ENCODE assay signal across 8 cellular contexts in the genomic region with DNA sequence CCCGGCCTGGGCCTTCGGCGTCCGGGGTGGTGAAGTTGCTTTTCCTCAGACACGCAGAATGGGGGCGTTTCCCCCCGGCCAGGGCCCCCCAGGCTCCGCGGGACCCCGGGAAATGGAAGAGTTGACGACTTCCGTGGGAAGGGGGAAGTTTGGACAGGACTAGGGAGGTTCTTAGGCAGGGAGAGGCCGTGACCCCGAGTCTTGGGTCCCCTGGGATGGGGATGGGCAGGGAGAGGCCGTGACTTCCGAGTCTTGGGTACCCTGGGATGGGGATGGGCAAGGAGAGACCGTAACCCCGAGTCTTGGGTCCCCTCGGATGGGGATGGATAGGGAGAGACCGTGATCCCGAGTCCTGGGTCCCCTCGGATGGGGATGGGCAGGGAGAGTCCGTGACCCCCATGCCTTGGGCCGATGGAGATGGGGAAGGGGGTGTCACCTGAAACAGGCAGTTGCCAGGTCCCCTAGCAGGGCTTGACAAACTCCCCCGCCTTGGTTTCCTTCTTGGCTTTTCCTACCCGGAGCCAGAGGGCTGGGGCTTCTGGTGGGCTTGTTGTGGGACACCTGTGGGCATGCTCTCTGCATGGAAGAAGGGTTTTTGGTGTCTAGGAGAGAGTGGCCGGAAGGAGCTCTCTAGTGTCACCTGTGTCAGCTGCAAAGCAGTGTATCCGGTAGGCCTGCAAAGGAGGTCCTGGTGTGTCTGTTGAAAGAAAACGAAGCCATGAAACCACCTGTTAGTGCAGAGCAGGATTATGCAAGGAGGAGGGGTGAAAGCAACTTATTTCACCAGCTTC. TPM values are rescaled to one million over a fixed set of nuclear protein-coding genes. Genes with fewer than 3 reads are reported as not detected.
DNase-seq lines count a peak whose midpoint lies in the region; ATAC-seq, FAIRE-seq and TF ChIP-seq lines count a peak whose summit lies in the region.

No MANE protein-coding gene starts in this region.

- peaks cover 7% of the 10 kb centered on the region for H3K79me1 ChIP-seq in H9 (ENCODE audit: insufficient read depth, low read depth, low read length, poor library complexity, severe bottlenecking)
- H3K79me1 ChIP-seq in mesendoderm (ENCODE audit: low read length): peaks cover 7% of the 10 kb centered on the region

- H3K27me3 ChIP-seq in H9 (ENCODE audit: insufficient read depth, low read length) (no peaks in the 10 kb centered on the region), mesendoderm (ENCODE audit: insufficient read depth, low read length, poor library complexity) (no peaks in the 10 kb centered on the region)

- H3K23ac ChIP-seq in H9 (ENCODE audit: insufficient read length, low read depth, low read length): no peak overlapping the region
- no peak overlapping the region for H3K23ac ChIP-seq in mesendoderm (ENCODE audit: low read length)

- no CpG with 5 or more reads among the region's 29 CpGs for WGBS in H9 (ENCODE audit: extremely low coverage, insufficient read length, low lambda C conversion rate)
- WGBS in mesendoderm (ENCODE audit: extremely low coverage, insufficient coverage, low lambda C conversion rate): no CpG with 5 or more reads among the region's 29 CpGs

- H3K79me2 ChIP-seq in H9 (ENCODE audit: insufficient read depth, low read length) (peaks cover 9% of the 10 kb centered on the region), mesendoderm (ENCODE audit: control insufficient read depth, insufficient read depth, low read length) (peaks cover 18% of the 10 kb centered on the region)

- no peaks in the 10 kb centered on the region for H3K4me1 ChIP-seq in H9 (ENCODE audit: insufficient read depth, low read length)
- H3K4me1 ChIP-seq in mesendoderm (ENCODE audit: control insufficient read depth, low read depth, low read length): no peaks in the 10 kb centered on the region

- no peak overlapping the region for H2BK20ac ChIP-seq in H9 (ENCODE audit: low read depth, low read length, poor library complexity, severe bottlenecking)

- no peak overlapping the region for H3K27ac ChIP-seq in H9 (ENCODE audit: insufficient read length, low read depth, low read length)
- peak overlapping the region; percentile 29 for H3K27ac ChIP-seq in cingulate gyrus (ENCODE audit: low read depth, low read length)
- no peak overlapping the region for H3K27ac ChIP-seq in mesendoderm (ENCODE audit: low read depth, low read length)

- H3K4ac ChIP-seq in H9 (ENCODE audit: low read depth, low read length) (no peak overlapping the region), mesendoderm (ENCODE audit: low read depth, low read length) (no peak overlapping the region)

- no peak overlapping the region for H2BK15ac ChIP-seq in H9 (ENCODE audit: low read depth, low read length)
- no peak overlapping the region for H2BK15ac ChIP-seq in mesendoderm (replicated peaks; ENCODE audit: low read depth)

- H3K27ac Mint-ChIP-seq in H9: peak overlapping the region in 2 of 3 experiments; percentile 75 to 95; a peak in 3 of 7 replicates

- H3K4me1 Mint-ChIP-seq in H9: peaks cover 14 to 15% of the 10 kb centered on the region in 2 experiments

- H3K4me2 ChIP-seq in H9 (ENCODE audit: insufficient read depth, insufficient read length, low read length) (peak overlapping the region; percentile 73), mesendoderm (ENCODE audit: low read length) (peak overlapping the region; percentile 63)

- H2BK12ac ChIP-seq in H9 (ENCODE audit: insufficient read length, low read depth, low read length): no peak overlapping the region

- peaks cover 16 to 40% (median 39%) of the 10 kb centered on the region in 3 experiments; a peak in 6 of 7 replicates for H3K36me3 Mint-ChIP-seq in H9 (ENCODE audit: insufficient read depth in 1 of 3, low read depth in 3 of 3)

- H2AK5ac ChIP-seq in H9 (ENCODE audit: insufficient read length, low read length) (no peak overlapping the region), mesendoderm (ENCODE audit: low read length) (no peak overlapping the region)

- H3K9ac ChIP-seq in H9 (ENCODE audit: extremely low read depth, insufficient read length, low read length) (peak overlapping the region; percentile 75), mesendoderm (ENCODE audit: low read length) (peak overlapping the region; percentile 82)

- no peak overlapping the region for H4K8ac ChIP-seq in H9 (replicated peaks; ENCODE audit: insufficient read length, low read depth, low read length)
- no peak overlapping the region for H4K8ac ChIP-seq in mesendoderm (ENCODE audit: low read depth, low read length)

- no peak overlapping the region for H2BK120ac ChIP-seq in H9 (ENCODE audit: low read depth, low read length, poor library complexity, severe bottlenecking)
- H2BK120ac ChIP-seq in mesendoderm (ENCODE audit: low read depth, low read length): no peak overlapping the region

- H3T11ph ChIP-seq in H9 (ENCODE audit: low read length): no peak overlapping the region

- no peak overlapping the region for H4K91ac ChIP-seq in H9 (ENCODE audit: insufficient read length, low read depth, low read length)

- ATAC-seq in activated CD4-positive, CD25-positive, alpha-beta regulatory T cell treated with anti-CD3 and anti-CD28 coated beads, Interleukin-2, amount 50 U/mL, for 24 hours: peak; percentile 79 to 83

- no peak overlapping the region for H3K56ac ChIP-seq in H9 (ENCODE audit: insufficient read length, low read depth, low read length)
- H3K56ac ChIP-seq in mesendoderm (ENCODE audit: low read length): peak overlapping the region; percentile 96

- H4K5ac ChIP-seq in H9 (ENCODE audit: insufficient read length, low read depth, low read length) (no peak overlapping the region), mesendoderm (ENCODE audit: low read length) (no peak overlapping the region)

- no peaks in the 10 kb centered on the region for H3K9me3 Mint-ChIP-seq in H9

- peaks cover 5% of the 10 kb centered on the region for H3K36me3 ChIP-seq in mesendoderm (ENCODE audit: control insufficient read depth, insufficient read depth, low read length)

- TF ChIP-seq CTCF in H9 (conservative IDR thresholded peaks at IDR 0.05): peak; percentile 25

- no peaks in the 10 kb centered on the region for H3K9me3 ChIP-seq in H9 (ENCODE audit: control insufficient read depth, low read depth, low read length)

- TF ChIP-seq POLR2A in GM12892 (IDR thresholded peaks at IDR 0.05; ENCODE audit: low read depth, low read length): peak; percentile 24; the same call in 1 of the 2 replicates

- peaks cover 7% of the 10 kb centered on the region for H3K23me2 ChIP-seq in H9 (ENCODE audit: insufficient read length, low read depth, low read length, poor library complexity, severe bottlenecking)

- no peaks in the 10 kb centered on the region for H4K20me1 ChIP-seq in H9 (ENCODE audit: control insufficient read depth, insufficient read depth, insufficient read length)

- H3K18ac ChIP-seq in H9 (ENCODE audit: insufficient read length, low read depth, low read length) (no peak overlapping the region), mesendoderm (ENCODE audit: low read length) (peak overlapping the region; percentile 46)

- FAIRE-seq in GM12892 (lab: Jason Lieb, UNC): peak; percentile 92

- H3K4me3 ChIP-seq in mesendoderm (ENCODE audit: low read length): peak overlapping the region; percentile 84

- peak overlapping the region; percentile 86 to 93 for H3K4me3 Mint-ChIP-seq in H9

- H3K27me3 Mint-ChIP-seq in H9 (ENCODE audit: low read depth): peaks cover 6% of the 10 kb centered on the region

- H2BK5ac ChIP-seq in H9 (ENCODE audit: insufficient read length, low read length) (no peak overlapping the region), mesendoderm (ENCODE audit: low read length) (no peak overlapping the region)

- no peak for DNase-seq in GM12892 (ENCODE audit: insufficient read length)
- DNase-seq in H9: peak; percentile 49
- DNase-seq in M059J (ENCODE audit: low read depth): peak; percentile 19
- DNase-seq in mesendoderm: peak; percentile 74
- peak; percentile 16 to 32 for DNase-seq in stimulated activated CD8-positive, alpha-beta memory T cell treated with anti-CD3 and anti-CD28 coated beads, Interleukin-7, amount 100 ng/mL, for 1 hour (ENCODE audit: low read depth in 2 of 2)
- DNase-seq in DMS114 treated with DMSO at 0.1 percent for 48 hours (lab: John Stamatoyannopoulos, UW; ENCODE audit: unreplicated experiment): no peak

- peak overlapping the region; percentile 38 for H3K14ac ChIP-seq in H9 (ENCODE audit: insufficient read depth, low read length)

- H2AFZ ChIP-seq in H9 (ENCODE audit: low read length): no peak overlapping the region

RNA-seq across cellular contexts. Expression of a gene that starts 1.1 kb away (rescaled TPM):
- 14.8 TPM for polyA plus RNA-seq in GM12892 (2012; ENCODE audit: missing spikeins)
- 54.0 and 58.6 TPM in 2 replicates for total RNA-seq in H9 (2021)
- 8.9 and 25.4 TPM in 2 replicates for total RNA-seq in M059J (2014; rRNA removed; shearing (Covaris generic))
- 13.4 TPM for polyA plus RNA-seq in mesendoderm (2013, experiment 1 of 2)
- polyA plus RNA-seq in mesendoderm (2013, experiment 2 of 2): 13.0 TPM

RNA-seq across cellular contexts. Expression of a gene that starts 9.6 kb away (rescaled TPM):
- polyA plus RNA-seq in GM12892 (2012; ENCODE audit: missing spikeins): not detected
- total RNA-seq in H9 (2021): 1.1 and 1.7 TPM in 2 replicates
- 0.37 and 6.2 TPM in 2 replicates for total RNA-seq in M059J (2014; rRNA removed; shearing (Covaris generic))
- polyA plus RNA-seq in mesendoderm (2013, experiment 1 of 2): 0.22 TPM
- 0.48 TPM for polyA plus RNA-seq in mesendoderm (2013, experiment 2 of 2)

Comparison
In these comparisons a context has a peak if more than half of its experiments do, and no peak if none do; other contexts are left out.
1. DNase-seq: peak in H9 (single experiment), M059J (single experiment), mesendoderm (single experiment) and stimulated activated CD8-positive, alpha-beta memory T cell treated with anti-CD3 and anti-CD28 coated beads, Interleukin-7, amount 100 ng/mL, for 1 hour (2 of 2); none in GM12892 (single experiment) and DMS114 treated with DMSO at 0.1 percent for 48 hours (single experiment).